13 cellular contexts compared by ENCODE assay signal in genomic region chr6:160456214-160456546, GRCh38.
A peak's percentile ranks its signal among the peaks of the same experiment; 100 is the strongest.
DNase-seq lines count a peak whose midpoint lies in the region; ATAC-seq and TF ChIP-seq lines count a peak whose summit lies in the region.
"Had no signal": no experiment of that assay in that cellular context is flagged by ENCODE, and none has a peak within 500 bp of the region (broad histone marks: within the 10 kb centered on the region; RNA-seq: fewer than 3 reads in every experiment).

No MANE protein-coding gene starts in this region.

- DNase-seq in NT2/D1 (ENCODE audit: low read depth, low spot score) (no peak), foreskin fibroblast (no peak), GF-D8 (lab: John Stamatoyannopoulos, UW) (no peak), KG1 (lab: John Stamatoyannopoulos, UW) (no peak)
- DNase-seq: NCI-H524 treated with DMSO at 0.1 percent for 48 hours had no signal

- H3K9ac ChIP-seq in NT2/D1 (ENCODE audit: insufficient read length, low read depth) (peak overlapping the region; percentile 12), rectal smooth muscle tissue (ENCODE audit: low read length) (no peak overlapping the region)

- H3K4me1 ChIP-seq in NT2/D1 (ENCODE audit: insufficient read depth, insufficient read length) (no peaks in the 10 kb centered on the region), rectal smooth muscle tissue (ENCODE audit: control insufficient read depth, insufficient read depth, low read length) (no peaks in the 10 kb centered on the region)
- H3K4me1 ChIP-seq: BE2C, SJSA1 had no signal

- H3K4me3 ChIP-seq in NT2/D1 (ENCODE audit: insufficient read length, low read depth) (no peak overlapping the region), foreskin fibroblast (ENCODE audit: low read depth in 1 of 2, low read length in 2 of 2) (no peak overlapping the region), rectal smooth muscle tissue (ENCODE audit: low read length) (no peak overlapping the region)
- H3K4me3 ChIP-seq: SJSA1 had no signal

- peak; percentile 33 for TF ChIP-seq CTCF in C4-2B (conservative IDR thresholded peaks at IDR 0.05)
- TF ChIP-seq CTCF in foreskin fibroblast (IDR thresholded peaks at IDR 0.05; ENCODE audit: low read depth, low read length), result peak; percentile 1

- H3K27ac ChIP-seq in C4-2B (peak overlapping the region; percentile 45; the same call in 1 of the 2 replicates), rectal smooth muscle tissue (ENCODE audit: low read depth, low read length) (peak overlapping the region; percentile 40)
- H3K27ac ChIP-seq: neutrophil, SJSA1 had no signal

- no peak for ATAC-seq in GM21717 (IDR thresholded peaks at IDR 0.05; ENCODE audit: unreplicated experiment)
- no peak for ATAC-seq in HG02678 (IDR thresholded peaks at IDR 0.05; ENCODE audit: unreplicated experiment)

- H3K36me3 ChIP-seq in NT2/D1 (ENCODE audit: insufficient read depth, insufficient read length, low read length) (no peaks in the 10 kb centered on the region), rectal smooth muscle tissue (ENCODE audit: control insufficient read depth, insufficient read depth, low read length) (no peaks in the 10 kb centered on the region)
- H3K36me3 ChIP-seq: BE2C, heart left ventricle, neutrophil, SJSA1 had no signal

- H3K9me3 ChIP-seq in NT2/D1 (ENCODE audit: insufficient read depth, low read length), result no peaks in the 10 kb centered on the region
- H3K9me3 ChIP-seq: BE2C, heart left ventricle, neutrophil, SJSA1 had no signal

- H3K27me3 ChIP-seq in NT2/D1 (ENCODE audit: insufficient read depth, insufficient read length) (no peaks in the 10 kb centered on the region), rectal smooth muscle tissue (ENCODE audit: control insufficient read depth, insufficient read depth, low read length) (no peaks in the 10 kb centered on the region)
- H3K27me3 ChIP-seq: SJSA1 had no signal
